In genomic region chr16:56469748-56470147, GRCh38 we compare ENCODE assay signal across 26 cellular contexts.
"Had no signal": no experiment of that assay in that cellular context is flagged by ENCODE, and none has a peak within 500 bp of the region (broad histone marks: within the 10 kb centered on the region; RNA-seq: fewer than 3 reads in every experiment).

No MANE protein-coding gene starts in this region.

- DNase-seq: activated CD4-positive, alpha-beta memory T cell treated with anti-CD3 and anti-CD28 coated beads, Interleukin-2, amount 10 ng/mL, durations not matched to agents 7 days and 5 days; activated CD4-positive, alpha-beta T cell treated with anti-CD3 and anti-CD28 coated beads for 36 hours; activated CD4-positive, alpha-beta T cell treated with anti-CD3 and anti-CD28 coated beads, Interleukin-2, amount 50 U/mL, for 1 hour; activated CD8-positive, alpha-beta memory T cell treated with anti-CD3 and anti-CD28 coated beads, Interleukin-2, amount 50 U/mL, for 48 hours; activated gamma-delta T cell; activated naive CD4-positive, alpha-beta T cell treated with anti-CD3 and anti-CD28 coated beads for 36 hours; activated naive CD8-positive, alpha-beta T cell treated with anti-CD3 and anti-CD28 coated beads for 36 hours; activated T-cell treated with anti-CD3 and anti-CD28 coated beads, Interleukin-2, amount 50 U/mL, for 1 hour; brain microvascular endothelial cell; Kasumi-1; NCI-H1048; NCI-H146; NCI-H187 treated with DMSO at 0.1 percent for 48 hours; NCI-H2081 treated with DMSO at 0.1 percent for 48 hours; NCI-H2227 treated with DMSO at 0.1 percent for 48 hours; NCI-H526; NCI-H82; Peyer's patch; Right ventricle myocardium superior; SJCRH30; SK-N-SH; T-helper 1 cell; WERI-Rb-1 had no signal

- H3K4me1 Mint-ChIP-seq: activated CD4-positive, alpha-beta memory T cell treated with anti-CD3 and anti-CD28 coated beads, Interleukin-2, amount 10 ng/mL, durations not matched to agents 7 days and 5 days; activated CD4-positive, alpha-beta T cell treated with anti-CD3 and anti-CD28 coated beads for 36 hours had no signal

- H3K27me3 Mint-ChIP-seq: activated CD4-positive, alpha-beta memory T cell treated with anti-CD3 and anti-CD28 coated beads, Interleukin-2, amount 10 ng/mL, durations not matched to agents 7 days and 5 days; activated CD4-positive, alpha-beta T cell treated with anti-CD3 and anti-CD28 coated beads for 36 hours; activated naive CD8-positive, alpha-beta T cell treated with anti-CD3 and anti-CD28 coated beads for 36 hours had no signal

- H3K4me1 ChIP-seq: Peyer's patch, SJCRH30 had no signal

- H3K9me3 ChIP-seq: Peyer's patch, SJCRH30, SK-N-SH had no signal

- H3K9me3 Mint-ChIP-seq: activated CD4-positive, alpha-beta memory T cell treated with anti-CD3 and anti-CD28 coated beads, Interleukin-2, amount 10 ng/mL, durations not matched to agents 7 days and 5 days; activated naive CD4-positive, alpha-beta T cell treated with anti-CD3 and anti-CD28 coated beads for 36 hours; activated naive CD8-positive, alpha-beta T cell treated with anti-CD3 and anti-CD28 coated beads for 36 hours had no signal

- H3K4me3 ChIP-seq: cardiac muscle cell, K562, Peyer's patch, SJCRH30 had no signal

- H3K27me3 ChIP-seq: brain microvascular endothelial cell, cardiac muscle cell, Peyer's patch, SJCRH30 had no signal

- H3K27ac Mint-ChIP-seq: activated CD4-positive, alpha-beta memory T cell treated with anti-CD3 and anti-CD28 coated beads, Interleukin-2, amount 10 ng/mL, durations not matched to agents 7 days and 5 days; activated CD4-positive, alpha-beta T cell treated with anti-CD3 and anti-CD28 coated beads for 36 hours; activated naive CD4-positive, alpha-beta T cell treated with anti-CD3 and anti-CD28 coated beads for 36 hours; activated naive CD8-positive, alpha-beta T cell treated with anti-CD3 and anti-CD28 coated beads for 36 hours had no signal

- H3K4me3 Mint-ChIP-seq: activated CD4-positive, alpha-beta memory T cell treated with anti-CD3 and anti-CD28 coated beads, Interleukin-2, amount 10 ng/mL, durations not matched to agents 7 days and 5 days; activated CD4-positive, alpha-beta T cell treated with anti-CD3 and anti-CD28 coated beads for 36 hours; activated naive CD4-positive, alpha-beta T cell treated with anti-CD3 and anti-CD28 coated beads for 36 hours; activated naive CD8-positive, alpha-beta T cell treated with anti-CD3 and anti-CD28 coated beads for 36 hours had no signal

- H3K27ac ChIP-seq: brain microvascular endothelial cell, cardiac muscle cell, Peyer's patch, RWPE1, SJCRH30, WERI-Rb-1 had no signal

- ATAC-seq: activated CD4-positive, alpha-beta T cell treated with anti-CD3 and anti-CD28 coated beads for 36 hours; K562 had no signal
